Comparison of ENCODE assay signal across 11 cellular contexts in genomic region chr22:22704156-22704946, GRCh38. TPM values are rescaled to one million over a fixed set of nuclear protein-coding genes. Genes with fewer than 3 reads are reported as not detected.
"Had no signal": no experiment of that assay in that cellular context is flagged by ENCODE, and none has a peak within 500 bp of the region (broad histone marks: within the 10 kb centered on the region; RNA-seq: fewer than 3 reads in every experiment).

No MANE protein-coding gene starts in this region.

- H3K4me1 Mint-ChIP-seq: T-helper 17 cell had no signal

- H3K4me3 Mint-ChIP-seq: naive B cell; stimulated activated memory B cell treated with anti-CD40 and anti-IgM and Interleukin-4, amounts not matched to agents 10 μg/mL and 1 μg/mL and 100 μg/mL, for 72 hours; T-helper 17 cell had no signal

- DNase-seq: activated CD4-positive, CD25-positive, alpha-beta regulatory T cell; activated naive CD4-positive, alpha-beta T cell treated with Interleukin-2 at 50 U/mL for 16 hours; dermis blood vessel endothelial cell; lower lobe of right lung; naive B cell; small intestine; T-helper 17 cell had no signal

- H3K36me3 Mint-ChIP-seq: naive B cell; stimulated activated memory B cell treated with anti-CD40 and anti-IgM and Interleukin-4, amounts not matched to agents 10 μg/mL and 1 μg/mL and 100 μg/mL, for 72 hours had no signal

- H3K9me3 ChIP-seq: esophagus muscularis mucosa, lower lobe of right lung, tibial artery had no signal

- H3K27ac Mint-ChIP-seq: stimulated activated memory B cell treated with anti-CD40 and anti-IgM and Interleukin-4, amounts not matched to agents 10 μg/mL and 1 μg/mL and 100 μg/mL, for 72 hours; T-helper 17 cell had no signal

- FAIRE-seq: small intestine had no signal

- ATAC-seq: lower lobe of right lung; stimulated activated memory B cell treated with anti-CD40 and anti-IgM and Interleukin-4, amounts not matched to agents 10 μg/mL and 1 μg/mL and 100 μg/mL, for 72 hours; T-helper 17 cell had no signal

- H3K27me3 Mint-ChIP-seq: naive B cell; stimulated activated memory B cell treated with anti-CD40 and anti-IgM and Interleukin-4, amounts not matched to agents 10 μg/mL and 1 μg/mL and 100 μg/mL, for 72 hours had no signal

- H3K4me1 ChIP-seq: esophagus muscularis mucosa, lower lobe of right lung, tibial artery had no signal

- H3K27ac ChIP-seq: esophagus muscularis mucosa, lower lobe of right lung, tibial artery had no signal

- H3K4me3 ChIP-seq: esophagus muscularis mucosa, lower lobe of right lung, tibial artery had no signal

- H3K9me3 Mint-ChIP-seq: naive B cell; stimulated activated memory B cell treated with anti-CD40 and anti-IgM and Interleukin-4, amounts not matched to agents 10 μg/mL and 1 μg/mL and 100 μg/mL, for 72 hours had no signal

- H3K36me3 ChIP-seq: esophagus muscularis mucosa, lower lobe of right lung, tibial artery had no signal

RNA-seq across cellular contexts. Expression of gene GGTLC2, which starts 59.9 kb away (rescaled TPM):
- total RNA-seq: dermis blood vessel endothelial cell, esophagus muscularis mucosa, fibroblast of villous mesenchyme, T-helper 17 cell had no signal
- polyA plus RNA-seq: small intestine had no signal
